ENCODE assay signal across 28 cellular contexts in the genomic region with DNA sequence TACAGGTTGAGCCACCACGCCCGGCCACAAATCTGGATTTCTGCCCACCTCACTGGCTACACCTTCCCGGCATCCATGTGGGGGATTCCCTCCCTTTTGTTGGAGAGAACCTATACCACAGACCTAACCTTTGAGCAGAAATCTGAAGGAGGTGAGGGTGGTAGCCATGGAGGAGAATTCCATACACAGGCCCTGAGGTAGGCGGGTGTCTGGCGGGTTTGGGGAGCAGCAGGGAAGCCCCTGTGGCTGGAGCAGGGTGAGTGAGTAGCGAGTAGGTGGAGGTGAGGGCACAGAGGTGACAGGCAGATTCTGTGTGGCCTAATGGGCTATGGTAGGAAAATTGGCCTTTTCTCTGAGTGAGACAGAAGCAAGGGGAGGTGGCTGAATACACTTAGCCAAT. TPM values are rescaled to one million over a fixed set of nuclear protein-coding genes. Genes with fewer than 3 reads are reported as not detected.
DNase-seq lines count a peak whose midpoint lies in the region; ATAC-seq and TF ChIP-seq lines count a peak whose summit lies in the region.
"Had no signal": no experiment of that assay in that cellular context is flagged by ENCODE, and none has a peak within 500 bp of the region (broad histone marks: within the 10 kb centered on the region; RNA-seq: fewer than 3 reads in every experiment).

No MANE protein-coding gene starts in this region.

- no peaks in the 10 kb centered on the region; the same call in 1 of the 2 replicates for H3K4me1 ChIP-seq in GM23338 (ENCODE audit: insufficient read depth)

- H3K9me3 Mint-ChIP-seq in activated CD8-positive, alpha-beta memory T cell treated with anti-CD3 and anti-CD28 coated beads, Interleukin-2, amount 10 ng/mL, durations not matched to agents 7 days and 5 days (ENCODE audit: low read depth), result no peaks in the 10 kb centered on the region
- no peaks in the 10 kb centered on the region for H3K9me3 Mint-ChIP-seq in GM23338
- H3K9me3 Mint-ChIP-seq in activated T-helper 1 cell treated with anti-CD3 and anti-CD28 coated beads, Interleukin-12 subunit alpha, Interleukin-12 subunit beta, Interleukin-2, Interleukin-4 antibody, amounts not matched to agents 30 ng/mL and 10 ng/mL and 1 ng/mL, durations not matched to agents 14 hours and 24 hours and 36 hours, result no peaks in the 10 kb centered on the region
- H3K9me3 Mint-ChIP-seq in neural crest cell, result no peaks in the 10 kb centered on the region
- H3K9me3 Mint-ChIP-seq in activated CD4-positive, alpha-beta memory T cell treated with anti-CD3 and anti-CD28 coated beads, Interleukin-2, amount 10 ng/mL, durations not matched to agents 7 days and 5 days, result no peaks in the 10 kb centered on the region
- H3K9me3 Mint-ChIP-seq: H9, HFFc6, IgD-negative memory B cell had no signal

- DNase-seq in activated CD8-positive, alpha-beta memory T cell treated with anti-CD3 and anti-CD28 coated beads, Interleukin-2, amount 10 ng/mL, durations not matched to agents 7 days and 5 days, result no peak
- DNase-seq in activated CD8-positive, alpha-beta memory T cell treated with anti-CD3 and anti-CD28 coated beads, Interleukin-2, amount 50 U/mL, for 4 hours, result no peak
- DNase-seq in GM23338 (ENCODE audit: low spot score) (no peak), neural crest cell (ENCODE audit: low read depth, low spot score) (no peak), NCI-H1694 (lab: John Stamatoyannopoulos, UW) (no peak), HuH-7.5 (ENCODE audit: low spot score) (no peak)
- DNase-seq in activated T-helper 1 cell treated with anti-CD3 and anti-CD28 coated beads, Interleukin-12 subunit alpha, Interleukin-12 subunit beta, Interleukin-2, Interleukin-4 antibody, amounts not matched to agents 30 ng/mL and 10 ng/mL and 1 ng/mL, durations not matched to agents 14 hours and 24 hours and 36 hours (ENCODE audit: low spot score), result no peak
- DNase-seq in activated CD4-positive, alpha-beta memory T cell treated with anti-CD3 and anti-CD28 coated beads, Interleukin-2, amount 10 ng/mL, durations not matched to agents 7 days and 5 days, result no peak
- DNase-seq: AML-193; C1 segment of cervical spinal cord; CD4-positive, alpha-beta memory T cell; COR-L47; DMS53; GM23248; H9; HFFc6; NCI-H1092; NCI-H1417 treated with DMSO at 0.1 percent for 48 hours; NCI-H187; NCI-H2081 treated with DMSO at 0.1 percent for 48 hours; NCI-H2171; NCI-H226; NCI-H510A; NCI-H69; RPMI8226; SHP77 had no signal

- H3K27ac Mint-ChIP-seq in activated CD8-positive, alpha-beta memory T cell treated with anti-CD3 and anti-CD28 coated beads, Interleukin-2, amount 10 ng/mL, durations not matched to agents 7 days and 5 days, result peak overlapping the region; percentile 11
- H3K27ac Mint-ChIP-seq in GM23338 (no peak overlapping the region), neural crest cell (ENCODE audit: unreplicated experiment) (peak overlapping the region; percentile 83)
- peak overlapping the region; percentile 43 for H3K27ac Mint-ChIP-seq in activated T-helper 1 cell treated with anti-CD3 and anti-CD28 coated beads, Interleukin-12 subunit alpha, Interleukin-12 subunit beta, Interleukin-2, Interleukin-4 antibody, amounts not matched to agents 30 ng/mL and 10 ng/mL and 1 ng/mL, durations not matched to agents 14 hours and 24 hours and 36 hours
- no peak overlapping the region for H3K27ac Mint-ChIP-seq in activated CD4-positive, alpha-beta memory T cell treated with anti-CD3 and anti-CD28 coated beads, Interleukin-2, amount 10 ng/mL, durations not matched to agents 7 days and 5 days
- H3K27ac Mint-ChIP-seq: CD4-positive, alpha-beta memory T cell; HFFc6; IgD-negative memory B cell had no signal

- no peaks in the 10 kb centered on the region for H3K79me2 ChIP-seq in GM23338 (replicated peaks; ENCODE audit: insufficient read depth)

- no peaks in the 10 kb centered on the region for H3K9me2 ChIP-seq in GM23338 (ENCODE audit: insufficient read depth)

- no peak overlapping the region for H3K4me3 ChIP-seq in GM23338
- H3K4me3 ChIP-seq: GM23248 had no signal

- no peak overlapping the region for H3K4me3 Mint-ChIP-seq in activated CD8-positive, alpha-beta memory T cell treated with anti-CD3 and anti-CD28 coated beads, Interleukin-2, amount 10 ng/mL, durations not matched to agents 7 days and 5 days
- H3K4me3 Mint-ChIP-seq in GM23338 (no peak overlapping the region), neural crest cell (no peak overlapping the region)
- H3K4me3 Mint-ChIP-seq in activated T-helper 1 cell treated with anti-CD3 and anti-CD28 coated beads, Interleukin-12 subunit alpha, Interleukin-12 subunit beta, Interleukin-2, Interleukin-4 antibody, amounts not matched to agents 30 ng/mL and 10 ng/mL and 1 ng/mL, durations not matched to agents 14 hours and 24 hours and 36 hours, result no peak overlapping the region
- H3K4me3 Mint-ChIP-seq in activated CD4-positive, alpha-beta memory T cell treated with anti-CD3 and anti-CD28 coated beads, Interleukin-2, amount 10 ng/mL, durations not matched to agents 7 days and 5 days, result no peak overlapping the region
- H3K4me3 Mint-ChIP-seq: CD4-positive, alpha-beta memory T cell; H9; HFFc6 had no signal

- CTCF ChIA-PET in activated CD8-positive, alpha-beta memory T cell treated with anti-CD3 and anti-CD28 coated beads, Interleukin-2, amount 10 ng/mL, durations not matched to agents 7 days and 5 days (lab: Charles Lee), result interaction anchor here (0.9 to 1.3 kb wide), 3 partner anchors 11 to 301 kb away, joined by 3 to 4 read pairs (median 3); a partner anchor contains a TSS
- CTCF ChIA-PET in activated CD4-positive, alpha-beta memory T cell treated with anti-CD3 and anti-CD28 coated beads, Interleukin-2, amount 10 ng/mL, durations not matched to agents 7 days and 5 days (lab: Charles Lee), result interaction anchor here (1.0 to 2.0 kb wide), 2 partner anchors 10 to 114 kb away, joined by 3 to 5 read pairs; a partner anchor contains a TSS

- H3K27me3 ChIP-seq in GM23338 (ENCODE audit: insufficient read depth), result no peaks in the 10 kb centered on the region

- TF ChIP-seq CTCF in GM23338 (conservative IDR thresholded peaks at IDR 0.05; ENCODE audit: low read depth in 2 of 2) (no peak), neural crest cell (conservative IDR thresholded peaks at IDR 0.05) (no peak)

- peaks cover 23% of the 10 kb centered on the region for H3K36me3 ChIP-seq in GM23338 (ENCODE audit: insufficient read depth)

- peak overlapping the region; percentile 50; the same call in 1 of the 2 replicates for H3K27ac ChIP-seq in GM23338 (ENCODE audit: low read depth)
- H3K27ac ChIP-seq: GM23248 had no signal

- H3K36me3 Mint-ChIP-seq in activated CD8-positive, alpha-beta memory T cell treated with anti-CD3 and anti-CD28 coated beads, Interleukin-2, amount 10 ng/mL, durations not matched to agents 7 days and 5 days, result peaks cover 41% of the 10 kb centered on the region
- H3K36me3 Mint-ChIP-seq in GM23338 (ENCODE audit: low read depth) (peaks cover 89% of the 10 kb centered on the region), neural crest cell (ENCODE audit: low read depth) (peaks cover 10% of the 10 kb centered on the region)
- H3K36me3 Mint-ChIP-seq in activated T-helper 1 cell treated with anti-CD3 and anti-CD28 coated beads, Interleukin-12 subunit alpha, Interleukin-12 subunit beta, Interleukin-2, Interleukin-4 antibody, amounts not matched to agents 30 ng/mL and 10 ng/mL and 1 ng/mL, durations not matched to agents 14 hours and 24 hours and 36 hours (ENCODE audit: low read depth), result peaks cover 41% of the 10 kb centered on the region
- peaks cover 59% of the 10 kb centered on the region for H3K36me3 Mint-ChIP-seq in activated CD4-positive, alpha-beta memory T cell treated with anti-CD3 and anti-CD28 coated beads, Interleukin-2, amount 10 ng/mL, durations not matched to agents 7 days and 5 days (ENCODE audit: low read depth)

- H3K4me2 ChIP-seq in GM23338, result no peak overlapping the region

- H3K4me1 Mint-ChIP-seq in activated CD8-positive, alpha-beta memory T cell treated with anti-CD3 and anti-CD28 coated beads, Interleukin-2, amount 10 ng/mL, durations not matched to agents 7 days and 5 days, result peaks cover 7% of the 10 kb centered on the region
- H3K4me1 Mint-ChIP-seq in GM23338, result peaks cover 6% of the 10 kb centered on the region; the same call in 1 of the 3 replicates
- peaks cover 8% of the 10 kb centered on the region for H3K4me1 Mint-ChIP-seq in activated T-helper 1 cell treated with anti-CD3 and anti-CD28 coated beads, Interleukin-12 subunit alpha, Interleukin-12 subunit beta, Interleukin-2, Interleukin-4 antibody, amounts not matched to agents 30 ng/mL and 10 ng/mL and 1 ng/mL, durations not matched to agents 14 hours and 24 hours and 36 hours (ENCODE audit: low read depth)
- no peaks in the 10 kb centered on the region for H3K4me1 Mint-ChIP-seq in neural crest cell
- H3K4me1 Mint-ChIP-seq in activated CD4-positive, alpha-beta memory T cell treated with anti-CD3 and anti-CD28 coated beads, Interleukin-2, amount 10 ng/mL, durations not matched to agents 7 days and 5 days, result peaks cover 8% of the 10 kb centered on the region

- peaks cover 4% of the 10 kb centered on the region; the same call in 1 of the 2 replicates for H4K20me1 ChIP-seq in GM23338 (replicated peaks; ENCODE audit: insufficient read depth)

- no peak overlapping the region for H2AFZ ChIP-seq in GM23338
- H2AFZ ChIP-seq: GM23248 had no signal

- intact Hi-C loops in activated T-helper 1 cell treated with anti-CD3 and anti-CD28 coated beads, Interleukin-12 subunit alpha, Interleukin-12 subunit beta, Interleukin-2, Interleukin-4 antibody, amounts not matched to agents 30 ng/mL and 10 ng/mL and 1 ng/mL, durations not matched to agents 14 hours and 24 hours and 36 hours (cut with micrococcal nuclease), result no loop called here

- ATAC-seq in activated CD8-positive, alpha-beta memory T cell treated with anti-CD3 and anti-CD28 coated beads, Interleukin-2, amount 10 ng/mL, durations not matched to agents 7 days and 5 days, result no peak
- ATAC-seq in GM23338, result no peak

- H3F3A ChIP-seq in GM23338 (replicated peaks; ENCODE audit: low read depth), result peaks cover 7% of the 10 kb centered on the region; the same call in 1 of the 2 replicates

- POLR2A ChIA-PET in activated CD4-positive, alpha-beta memory T cell treated with anti-CD3 and anti-CD28 coated beads, Interleukin-2, amount 10 ng/mL, durations not matched to agents 7 days and 5 days (lab: Charles Lee), result no interaction called here

- no peaks in the 10 kb centered on the region for H3K27me3 Mint-ChIP-seq in activated CD8-positive, alpha-beta memory T cell treated with anti-CD3 and anti-CD28 coated beads, Interleukin-2, amount 10 ng/mL, durations not matched to agents 7 days and 5 days
- peaks cover 13% of the 10 kb centered on the region for H3K27me3 Mint-ChIP-seq in GM23338 (ENCODE audit: insufficient read depth, low read depth, poor library complexity)
- H3K27me3 Mint-ChIP-seq in activated T-helper 1 cell treated with anti-CD3 and anti-CD28 coated beads, Interleukin-12 subunit alpha, Interleukin-12 subunit beta, Interleukin-2, Interleukin-4 antibody, amounts not matched to agents 30 ng/mL and 10 ng/mL and 1 ng/mL, durations not matched to agents 14 hours and 24 hours and 36 hours (ENCODE audit: insufficient read depth), result no peaks in the 10 kb centered on the region
- H3K27me3 Mint-ChIP-seq in neural crest cell (ENCODE audit: low read depth), result no peaks in the 10 kb centered on the region
- no peaks in the 10 kb centered on the region for H3K27me3 Mint-ChIP-seq in activated CD4-positive, alpha-beta memory T cell treated with anti-CD3 and anti-CD28 coated beads, Interleukin-2, amount 10 ng/mL, durations not matched to agents 7 days and 5 days
- H3K27me3 Mint-ChIP-seq: CD4-positive, alpha-beta memory T cell; IgD-negative memory B cell had no signal

RNA-seq across cellular contexts. Expression of a gene that starts 10.6 kb away (rescaled TPM):
- total RNA-seq in activated CD8-positive, alpha-beta memory T cell treated with anti-CD3 and anti-CD28 coated beads, Interleukin-2, amount 10 ng/mL, durations not matched to agents 7 days and 5 days, result 100 to 1,000 TPM; 281 to 308 TPM
- 509 and 527 TPM in 2 replicates for total RNA-seq in GM23338 (2014; rRNA removed; shearing (Covaris generic))
- 215 and 226 TPM in 2 replicates for polyA plus RNA-seq in GM23338 (2016; fragmentation: Nextera tagmentation; extraction: Ambion mirVana)
- 309 and 326 TPM in 2 replicates for total RNA-seq in activated T-helper 1 cell treated with anti-CD3 and anti-CD28 coated beads, Interleukin-12 subunit alpha, Interleukin-12 subunit beta, Interleukin-2, Interleukin-4 antibody, amounts not matched to agents 30 ng/mL and 10 ng/mL and 1 ng/mL, durations not matched to agents 14 hours and 24 hours and 36 hours
- total RNA-seq in neural crest cell, result 255 TPM in 2 replicates
- total RNA-seq in activated CD4-positive, alpha-beta memory T cell treated with anti-CD3 and anti-CD28 coated beads, Interleukin-2, amount 10 ng/mL, durations not matched to agents 7 days and 5 days, result 100 to 1,000 TPM; 297 TPM

RNA-seq across cellular contexts. Expression of a gene that starts 11.8 kb away (rescaled TPM):
- 100 to 1,000 TPM; 337 to 497 TPM for total RNA-seq in activated CD8-positive, alpha-beta memory T cell treated with anti-CD3 and anti-CD28 coated beads, Interleukin-2, amount 10 ng/mL, durations not matched to agents 7 days and 5 days
- total RNA-seq in GM23338 (2014; rRNA removed; shearing (Covaris generic)), result 7.7 and 11.8 TPM in 2 replicates
- 42.8 and 44.6 TPM in 2 replicates for polyA plus RNA-seq in GM23338 (2016; fragmentation: Nextera tagmentation; extraction: Ambion mirVana)
- total RNA-seq in activated T-helper 1 cell treated with anti-CD3 and anti-CD28 coated beads, Interleukin-12 subunit alpha, Interleukin-12 subunit beta, Interleukin-2, Interleukin-4 antibody, amounts not matched to agents 30 ng/mL and 10 ng/mL and 1 ng/mL, durations not matched to agents 14 hours and 24 hours and 36 hours, result 159 and 182 TPM in 2 replicates
- 1.5 and 3.4 TPM in 2 replicates for total RNA-seq in neural crest cell
- 100 to 1,000 TPM; 374 to 383 TPM for total RNA-seq in activated CD4-positive, alpha-beta memory T cell treated with anti-CD3 and anti-CD28 coated beads, Interleukin-2, amount 10 ng/mL, durations not matched to agents 7 days and 5 days
- total RNA-seq: G401, GM23248 had no signal

RNA-seq across cellular contexts. Expression of a gene that starts 17.9 kb away (rescaled TPM):
- total RNA-seq in activated CD8-positive, alpha-beta memory T cell treated with anti-CD3 and anti-CD28 coated beads, Interleukin-2, amount 10 ng/mL, durations not matched to agents 7 days and 5 days, result 100 to 1,000 TPM; 413 to 433 TPM
- 379 and 427 TPM in 2 replicates for total RNA-seq in GM23338 (2014; rRNA removed; shearing (Covaris generic))
- 54.6 and 68.9 TPM in 2 replicates for polyA plus RNA-seq in GM23338 (2016; fragmentation: Nextera tagmentation; extraction: Ambion mirVana)
- 281 and 287 TPM in 2 replicates for total RNA-seq in activated T-helper 1 cell treated with anti-CD3 and anti-CD28 coated beads, Interleukin-12 subunit alpha, Interleukin-12 subunit beta, Interleukin-2, Interleukin-4 antibody, amounts not matched to agents 30 ng/mL and 10 ng/mL and 1 ng/mL, durations not matched to agents 14 hours and 24 hours and 36 hours
- total RNA-seq in neural crest cell, result 324 and 335 TPM in 2 replicates
- 100 to 1,000 TPM; 532 to 534 TPM for total RNA-seq in activated CD4-positive, alpha-beta memory T cell treated with anti-CD3 and anti-CD28 coated beads, Interleukin-2, amount 10 ng/mL, durations not matched to agents 7 days and 5 days

Comparison
In these comparisons a context has a peak if more than half of its experiments do, and no peak if none do; other contexts are left out.
1. H3K27ac Mint-ChIP-seq: peak in activated CD8-positive, alpha-beta memory T cell treated with anti-CD3 and anti-CD28 coated beads, Interleukin-2, amount 10 ng/mL, durations not matched to agents 7 days and 5 days (single experiment), activated T-helper 1 cell treated with anti-CD3 and anti-CD28 coated beads, Interleukin-12 subunit alpha, Interleukin-12 subunit beta, Interleukin-2, Interleukin-4 antibody, amounts not matched to agents 30 ng/mL and 10 ng/mL and 1 ng/mL, durations not matched to agents 14 hours and 24 hours and 36 hours (single experiment) and neural crest cell (single experiment); none in GM23338 (single experiment) and activated CD4-positive, alpha-beta memory T cell treated with anti-CD3 and anti-CD28 coated beads, Interleukin-2, amount 10 ng/mL, durations not matched to agents 7 days and 5 days (single experiment).
2. RNA of a gene that starts 11.8 kb away (total RNA-seq): 337 to 497 TPM in activated CD8-positive, alpha-beta memory T cell treated with anti-CD3 and anti-CD28 coated beads, Interleukin-2, amount 10 ng/mL, durations not matched to agents 7 days and 5 days, 374 to 383 TPM in activated CD4-positive, alpha-beta memory T cell treated with anti-CD3 and anti-CD28 coated beads, Interleukin-2, amount 10 ng/mL, durations not matched to agents 7 days and 5 days and 159 to 182 TPM in activated T-helper 1 cell treated with anti-CD3 and anti-CD28 coated beads, Interleukin-12 subunit alpha, Interleukin-12 subunit beta, Interleukin-2, Interleukin-4 antibody, amounts not matched to agents 30 ng/mL and 10 ng/mL and 1 ng/mL, durations not matched to agents 14 hours and 24 hours and 36 hours; 7.7 to 11.8 TPM in GM23338 and 1.5 to 3.4 TPM in neural crest cell; every median in the first group is over 10 times any median in the second.